Comparison of ENCODE assay signal across 8 cellular contexts in genomic region chr9:131503626-131504465, GRCh38. TPM values are rescaled to one million over a fixed set of nuclear protein-coding genes. Genes with fewer than 3 reads are reported as not detected.
DNase-seq lines count a peak whose midpoint lies in the region; ATAC-seq and TF ChIP-seq lines count a peak whose summit lies in the region.

No MANE protein-coding gene starts in this region.

- CTCF ChIA-PET in CD8-positive, alpha-beta T cell (lab: Charles Lee): interaction anchor here (1.0 to 1.4 kb wide), 4 partner anchors 11 to 233 kb away, joined by 3 to 4 read pairs (median 4); no protein-coding TSS in a partner anchor
- CTCF ChIA-PET in activated CD4-positive, alpha-beta T cell treated with anti-CD3 and anti-CD28 coated beads for 36 hours (lab: Charles Lee): interaction anchor here (0.6 to 1.0 kb wide), 5 partner anchors 97 to 248 kb away, joined by 3 to 4 read pairs (median 3); no protein-coding TSS in a partner anchor

- TF ChIP-seq CTCF in CD8-positive, alpha-beta T cell (IDR thresholded peaks at IDR 0.05): no peak
- TF ChIP-seq CTCF in dorsolateral prefrontal cortex (IDR thresholded peaks at IDR 0.05 in 54 of 56, conservative IDR thresholded peaks at IDR 0.05 in 2 of 56; ENCODE audit: low read depth in 1 of 56, partially characterized antibody in 56 of 56): peak in 1 of 56 donors; percentile 8

- H3K4me3 ChIP-seq in CD8-positive, alpha-beta T cell (ENCODE audit: low read depth, low read length): peak overlapping the region; percentile 83
- peak overlapping the region; percentile 53 to 99 (median 94) for H3K4me3 ChIP-seq in dorsolateral prefrontal cortex
- H3K4me3 ChIP-seq in muscle layer of duodenum (ENCODE audit: low read depth in 1 of 2, low read length in 2 of 2): peak overlapping the region; percentile 65 to 98
- peak overlapping the region; percentile 70 to 97 (median 90) for H3K4me3 ChIP-seq in subcutaneous abdominal adipose tissue (ENCODE audit: low read depth in 1 of 5, low read length in 5 of 5)

- H3K9me3 Mint-ChIP-seq in CD8-positive, alpha-beta T cell: no peaks in the 10 kb centered on the region
- no peaks in the 10 kb centered on the region for H3K9me3 Mint-ChIP-seq in activated CD4-positive, alpha-beta T cell treated with anti-CD3 and anti-CD28 coated beads for 36 hours (ENCODE audit: low read depth)

- intact Hi-C loops in CD8-positive, alpha-beta T cell (cut with DNase I, micrococcal nuclease): loop anchor here (5.0 kb wide), 5 partner anchors 73 to 247 kb away; partner anchors contain the start of genes PRRC2B (in 1 of the 2) and RAPGEF1 (in 1 of the 2)
- intact Hi-C loops in activated CD4-positive, alpha-beta T cell treated with anti-CD3 and anti-CD28 coated beads for 36 hours (cut with DNase I, micrococcal nuclease): loop anchor here (2.0 to 5.0 kb wide), 6 partner anchors 132 to 738 kb away; partner anchors contain the start of gene RAPGEF1 (in 1 of the 2)
- intact Hi-C loops in dorsolateral prefrontal cortex (cut with DNase I): loop anchor here (2.0 to 10.0 kb wide), 2 partner anchors 27 to 109 kb away; partner anchors contain the start of genes PRRC2B (in 2 of the 2) and UCK1 (in 1 of the 2)

- no peaks in the 10 kb centered on the region for H3K9me3 ChIP-seq in CD8-positive, alpha-beta T cell (ENCODE audit: low read length)
- H3K9me3 ChIP-seq in muscle layer of duodenum (ENCODE audit: control insufficient read depth in 1 of 2, low read length in 2 of 2) (no peaks in the 10 kb centered on the region), subcutaneous abdominal adipose tissue (ENCODE audit: control insufficient read depth in 5 of 5, low read length in 5 of 5) (no peaks in the 10 kb centered on the region)

- peak overlapping the region; percentile 38 for H3K27ac Mint-ChIP-seq in CD8-positive, alpha-beta T cell
- H3K27ac Mint-ChIP-seq in activated CD4-positive, alpha-beta T cell treated with anti-CD3 and anti-CD28 coated beads for 36 hours: peak overlapping the region; percentile 74

- peak overlapping the region; percentile 45 for H3K27ac ChIP-seq in CD8-positive, alpha-beta T cell (ENCODE audit: low read depth, low read length)
- peak overlapping the region in 14 of 59 donors; percentile 68 to 92 (median 77) for H3K27ac ChIP-seq in dorsolateral prefrontal cortex
- no peak overlapping the region for H3K27ac ChIP-seq in muscle layer of duodenum (ENCODE audit: low read length)
- H3K27ac ChIP-seq in subcutaneous abdominal adipose tissue (ENCODE audit: low read depth, low read length): no peak overlapping the region

- H3K36me3 Mint-ChIP-seq in CD8-positive, alpha-beta T cell: peaks cover 41% of the 10 kb centered on the region
- H3K36me3 Mint-ChIP-seq in activated CD4-positive, alpha-beta T cell treated with anti-CD3 and anti-CD28 coated beads for 36 hours (ENCODE audit: low read depth): peaks cover 19% of the 10 kb centered on the region

- DNase-seq in CD8-positive, alpha-beta T cell: peak; percentile 10 to 71 (median 53)
- DNase-seq in HuH-7 (ENCODE audit: low spot score) (peak; percentile 76), dorsolateral prefrontal cortex (peak in 1 of 10 donors; percentile 48)
- DNase-seq in activated CD4-positive, alpha-beta T cell treated with anti-CD3 and anti-CD28 coated beads for 36 hours: peak; percentile 91

- H3K27me3 Mint-ChIP-seq in CD8-positive, alpha-beta T cell (ENCODE audit: low read depth): no peaks in the 10 kb centered on the region
- H3K27me3 Mint-ChIP-seq in activated CD4-positive, alpha-beta T cell treated with anti-CD3 and anti-CD28 coated beads for 36 hours: no peaks in the 10 kb centered on the region

- peaks cover 43% of the 10 kb centered on the region for H3K4me1 ChIP-seq in CD8-positive, alpha-beta T cell (ENCODE audit: insufficient read depth, low read length)
- H3K4me1 ChIP-seq in muscle layer of duodenum (ENCODE audit: control insufficient read depth in 1 of 2, insufficient read depth in 2 of 2, low read length in 2 of 2) (peaks cover 0 to 23% of the 10 kb centered on the region in 2 donors), subcutaneous abdominal adipose tissue (ENCODE audit: control insufficient read depth in 5 of 5, insufficient read depth in 5 of 5, low read length in 5 of 5) (peaks cover 5 to 34% (median 20%) of the 10 kb centered on the region in 5 donors)

- H3K9ac ChIP-seq in subcutaneous abdominal adipose tissue (ENCODE audit: low read length in 5 of 5): peak overlapping the region; percentile 16 to 92 (median 68)

- POLR2A ChIA-PET in CD8-positive, alpha-beta T cell (lab: Charles Lee): interaction anchor here (0.6 to 1.3 kb wide), 5 partner anchors 23 to 378 kb away, joined by 3 to 5 read pairs (median 3); no protein-coding TSS in a partner anchor
- POLR2A ChIA-PET in activated CD4-positive, alpha-beta T cell treated with anti-CD3 and anti-CD28 coated beads for 36 hours (lab: Charles Lee): interaction anchor here (0.5 to 1.2 kb wide), 7 partner anchors 50 to 224 kb away, joined by 3 to 7 read pairs (median 3); no protein-coding TSS in a partner anchor

- H3K4me3 Mint-ChIP-seq in CD8-positive, alpha-beta T cell: peak overlapping the region; percentile 94
- H3K4me3 Mint-ChIP-seq in activated CD4-positive, alpha-beta T cell treated with anti-CD3 and anti-CD28 coated beads for 36 hours: peak overlapping the region; percentile 83

- no peaks in the 10 kb centered on the region for H3K27me3 ChIP-seq in CD8-positive, alpha-beta T cell (ENCODE audit: insufficient read depth, low read length)
- no peaks in the 10 kb centered on the region for H3K27me3 ChIP-seq in dorsolateral prefrontal cortex
- no peaks in the 10 kb centered on the region for H3K27me3 ChIP-seq in muscle layer of duodenum (ENCODE audit: low read depth, low read length)
- H3K27me3 ChIP-seq in subcutaneous abdominal adipose tissue (ENCODE audit: control insufficient read depth in 5 of 5, insufficient read depth in 4 of 5, low read length in 5 of 5): no peaks in the 10 kb centered on the region

- peak; percentile 37 for ATAC-seq in CD8-positive, alpha-beta T cell
- peak; percentile 68 for ATAC-seq in activated CD4-positive, alpha-beta T cell treated with anti-CD3 and anti-CD28 coated beads for 36 hours
- ATAC-seq in HG02678 (IDR thresholded peaks at IDR 0.05; ENCODE audit: unreplicated experiment) (no peak), HG03095 (IDR thresholded peaks at IDR 0.05; ENCODE audit: unreplicated experiment) (no peak)

- peaks cover 53% of the 10 kb centered on the region for H3K4me1 Mint-ChIP-seq in CD8-positive, alpha-beta T cell (ENCODE audit: low read depth)
- H3K4me1 Mint-ChIP-seq in activated CD4-positive, alpha-beta T cell treated with anti-CD3 and anti-CD28 coated beads for 36 hours: peaks cover 47% of the 10 kb centered on the region

- H3K36me3 ChIP-seq in CD8-positive, alpha-beta T cell (ENCODE audit: insufficient read depth, low read length): peaks cover 3% of the 10 kb centered on the region
- H3K36me3 ChIP-seq in muscle layer of duodenum (ENCODE audit: control insufficient read depth in 1 of 2, insufficient read depth in 2 of 2, low read length in 2 of 2) (peaks cover 14 to 28% of the 10 kb centered on the region in 2 donors), subcutaneous abdominal adipose tissue (ENCODE audit: control insufficient read depth in 5 of 5, insufficient read depth in 5 of 5, low read length in 5 of 5) (peaks cover 3 to 28% (median 21%) of the 10 kb centered on the region in 5 donors)

RNA-seq across cellular contexts. Expression of gene POMT1, which starts 1.1 kb away (rescaled TPM):
- 10 to 100 TPM; 33.9 to 40.8 TPM for total RNA-seq in CD8-positive, alpha-beta T cell
- total RNA-seq in activated CD4-positive, alpha-beta T cell treated with anti-CD3 and anti-CD28 coated beads for 36 hours: 10 to 100 TPM; 28.2 to 30.7 TPM
- total RNA-seq in dorsolateral prefrontal cortex: 100 to 1,000 TPM in 1 of 120 experiments, 10 to 100 TPM in 119; 34.7 to 106 (median 58.6) TPM

RNA-seq across cellular contexts. Expression of gene UCK1, which starts 27.2 kb away (rescaled TPM):
- 10 to 100 TPM; 22.6 to 24.7 TPM for total RNA-seq in CD8-positive, alpha-beta T cell
- total RNA-seq in activated CD4-positive, alpha-beta T cell treated with anti-CD3 and anti-CD28 coated beads for 36 hours: 10 to 100 TPM; 15.2 to 16.5 TPM
- total RNA-seq in dorsolateral prefrontal cortex: 10 to 100 TPM; 29.3 to 64.4 (median 39.2) TPM

RNA-seq across cellular contexts. Expression of gene PRRT1B, which starts 41.5 kb away (rescaled TPM):
- not detected for total RNA-seq in CD8-positive, alpha-beta T cell
- total RNA-seq in activated CD4-positive, alpha-beta T cell treated with anti-CD3 and anti-CD28 coated beads for 36 hours: not detected
- under 1 TPM in 4 of 120 experiments, not detected in 116; 0.36 to 0.59 (median 0.44) TPM for total RNA-seq in dorsolateral prefrontal cortex

Comparison
In these comparisons a context has a peak if more than half of its experiments do, and no peak if none do; other contexts are left out.
1. ATAC-seq: peak in CD8-positive, alpha-beta T cell (single experiment) and activated CD4-positive, alpha-beta T cell treated with anti-CD3 and anti-CD28 coated beads for 36 hours (single experiment); none in HG02678 (single experiment) and HG03095 (single experiment).
2. Peak in every context shown above with its lines, with median percentiles within 50 percentile points of each other: H3K4me3 ChIP-seq.